In the genomic region with DNA sequence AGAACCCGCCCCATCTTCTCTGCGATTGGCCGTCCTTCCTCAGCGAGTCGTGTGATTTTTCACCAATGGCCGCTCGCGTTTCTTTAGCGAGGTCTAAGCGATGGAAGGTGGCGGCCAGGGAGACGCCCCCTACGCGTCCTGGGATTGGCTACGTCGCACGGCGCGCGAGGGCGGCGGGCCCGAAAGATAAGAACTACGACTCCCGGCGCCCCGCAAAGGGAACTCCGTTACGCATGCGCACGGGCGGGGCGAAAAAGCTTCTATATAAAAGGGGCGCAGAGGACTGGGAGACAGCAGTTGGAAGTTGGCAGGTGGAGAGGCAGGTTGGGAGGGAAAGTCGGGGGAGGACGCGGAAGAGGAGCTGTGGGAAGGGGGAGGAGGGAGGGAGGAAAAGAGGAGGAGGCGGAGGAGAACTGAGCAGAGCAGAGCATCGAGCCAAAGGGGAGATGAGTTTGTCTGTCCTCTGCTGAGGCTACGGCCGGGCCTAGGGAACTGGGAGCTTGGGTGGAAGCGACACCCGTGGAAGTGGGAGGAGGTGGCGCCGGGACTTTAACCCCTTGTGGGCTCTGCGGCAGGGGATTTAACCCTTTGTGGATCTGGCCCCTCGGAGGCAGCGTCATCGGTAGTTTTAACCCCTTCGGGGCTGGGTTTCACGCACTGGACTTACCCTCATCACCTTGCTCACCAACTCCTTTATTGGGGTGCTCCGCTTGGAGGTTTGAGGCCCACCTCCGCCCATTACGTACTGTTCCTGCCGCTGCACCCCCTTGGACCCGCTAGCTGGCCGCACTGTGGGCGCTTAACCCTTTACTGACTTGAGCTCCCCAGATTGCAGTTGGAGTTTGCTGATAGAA, we compare ENCODE assay signal across 1 cellular context.
TF ChIP-seq lines count a peak whose summit lies in the region.

A gene with protein sequence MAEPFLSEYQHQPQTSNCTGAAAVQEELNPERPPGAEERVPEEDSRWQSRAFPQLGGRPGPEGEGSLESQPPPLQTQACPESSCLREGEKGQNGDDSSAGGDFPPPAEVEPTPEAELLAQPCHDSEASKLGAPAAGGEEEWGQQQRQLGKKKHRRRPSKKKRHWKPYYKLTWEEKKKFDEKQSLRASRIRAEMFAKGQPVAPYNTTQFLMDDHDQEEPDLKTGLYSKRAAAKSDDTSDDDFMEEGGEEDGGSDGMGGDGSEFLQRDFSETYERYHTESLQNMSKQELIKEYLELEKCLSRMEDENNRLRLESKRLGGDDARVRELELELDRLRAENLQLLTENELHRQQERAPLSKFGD (plus strand): TSS at position 293 of the 854 bp plus-strand sequence. CDS start 716 bp downstream, outside the sequence.

TF ChIP-seq in HepG2, 621 proteins besides CTCF, POLR2A, EP300 and RAD21 (continues in another document):
- TF ChIP-seq, protein P1, sequence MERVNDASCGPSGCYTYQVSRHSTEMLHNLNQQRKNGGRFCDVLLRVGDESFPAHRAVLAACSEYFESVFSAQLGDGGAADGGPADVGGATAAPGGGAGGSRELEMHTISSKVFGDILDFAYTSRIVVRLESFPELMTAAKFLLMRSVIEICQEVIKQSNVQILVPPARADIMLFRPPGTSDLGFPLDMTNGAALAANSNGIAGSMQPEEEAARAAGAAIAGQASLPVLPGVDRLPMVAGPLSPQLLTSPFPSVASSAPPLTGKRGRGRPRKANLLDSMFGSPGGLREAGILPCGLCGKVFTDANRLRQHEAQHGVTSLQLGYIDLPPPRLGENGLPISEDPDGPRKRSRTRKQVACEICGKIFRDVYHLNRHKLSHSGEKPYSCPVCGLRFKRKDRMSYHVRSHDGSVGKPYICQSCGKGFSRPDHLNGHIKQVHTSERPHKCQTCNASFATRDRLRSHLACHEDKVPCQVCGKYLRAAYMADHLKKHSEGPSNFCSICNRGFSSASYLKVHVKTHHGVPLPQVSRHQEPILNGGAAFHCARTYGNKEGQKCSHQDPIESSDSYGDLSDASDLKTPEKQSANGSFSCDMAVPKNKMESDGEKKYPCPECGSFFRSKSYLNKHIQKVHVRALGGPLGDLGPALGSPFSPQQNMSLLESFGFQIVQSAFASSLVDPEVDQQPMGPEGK (CRISPR knock-in tag; IDR thresholded peaks at IDR 0.05), result peak; percentile 69; the same call in 1 of the 2 replicates
- TF ChIP-seq, protein P2, sequence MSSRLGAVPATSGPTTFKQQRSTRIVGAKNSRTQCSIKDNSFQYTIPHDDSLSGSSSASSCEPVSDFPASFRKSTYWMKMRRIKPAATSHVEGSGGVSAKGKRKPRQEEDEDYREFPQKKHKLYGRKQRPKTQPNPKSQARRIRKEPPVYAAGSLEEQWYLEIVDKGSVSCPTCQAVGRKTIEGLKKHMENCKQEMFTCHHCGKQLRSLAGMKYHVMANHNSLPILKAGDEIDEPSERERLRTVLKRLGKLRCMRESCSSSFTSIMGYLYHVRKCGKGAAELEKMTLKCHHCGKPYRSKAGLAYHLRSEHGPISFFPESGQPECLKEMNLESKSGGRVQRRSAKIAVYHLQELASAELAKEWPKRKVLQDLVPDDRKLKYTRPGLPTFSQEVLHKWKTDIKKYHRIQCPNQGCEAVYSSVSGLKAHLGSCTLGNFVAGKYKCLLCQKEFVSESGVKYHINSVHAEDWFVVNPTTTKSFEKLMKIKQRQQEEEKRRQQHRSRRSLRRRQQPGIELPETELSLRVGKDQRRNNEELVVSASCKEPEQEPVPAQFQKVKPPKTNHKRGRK (CRISPR knock-in tag; IDR thresholded peaks at IDR 0.05), result no peak
- TF ChIP-seq NFE2L1 (CRISPR knock-in tag; IDR thresholded peaks at IDR 0.05; ENCODE audit: borderline replicate concordance) (no peak), GTF2F1 (IDR thresholded peaks at IDR 0.05; ENCODE audit: low read length) (peak; percentile 99), SRSF9 (IDR thresholded peaks at IDR 0.05; ENCODE audit: borderline replicate concordance, insufficient read depth, low read depth, low read length, poor library complexity, severe bottlenecking) (no peak), NFYC (CRISPR knock-in tag; IDR thresholded peaks at IDR 0.05) (peak; percentile 91), TAF15 (IDR thresholded peaks at IDR 0.05; ENCODE audit: low read depth, low read length, poor library complexity, severe bottlenecking) (peak; percentile 96), ZNF598 (CRISPR knock-in tag; IDR thresholded peaks at IDR 0.05; ENCODE audit: borderline replicate concordance) (no peak; the same call in none of the 2 replicates), CBX5 (CRISPR knock-in tag; IDR thresholded peaks at IDR 0.05; ENCODE audit: borderline replicate concordance) (peak; percentile 93; the same call in 1 of the 2 replicates), ZNF138 (CRISPR knock-in tag; IDR thresholded peaks at IDR 0.05; ENCODE audit: low read depth) (peak; percentile 97), TP53 (CRISPR knock-in tag; conservative IDR thresholded peaks at IDR 0.05) (0 out of 2 replicates have a peak, but pooled peaks have one; percentile 70), ZSCAN20 (CRISPR knock-in tag; IDR thresholded peaks at IDR 0.05; ENCODE audit: borderline replicate concordance) (no peak), MYC (CRISPR knock-in tag; IDR thresholded peaks at IDR 0.05; ENCODE audit: borderline replicate concordance) (peak; percentile 45; the same call in 1 of the 2 replicates), ZBTB8A (CRISPR knock-in tag; IDR thresholded peaks at IDR 0.05; ENCODE audit: borderline replicate concordance, low read depth) (no peak), NFIC (IDR thresholded peaks at IDR 0.05; ENCODE audit: low read length) (peak; percentile 56; the same call in 1 of the 2 replicates), ZNF432 (CRISPR knock-in tag; IDR thresholded peaks at IDR 0.05; ENCODE audit: borderline replicate concordance) (no peak), TOE1 (CRISPR knock-in tag; IDR thresholded peaks at IDR 0.05) (no peak), ZBTB7B (CRISPR knock-in tag; IDR thresholded peaks at IDR 0.05) (peak; percentile 71), POLR2AphosphoS2 (IDR thresholded peaks at IDR 0.05; ENCODE audit: low read depth, low read length) (peak; percentile 100), REPIN1 (CRISPR knock-in tag; IDR thresholded peaks at IDR 0.05; ENCODE audit: borderline replicate concordance, low read depth) (peak; percentile 86; the same call in 1 of the 2 replicates), POLR2G (IDR thresholded peaks at IDR 0.05; ENCODE audit: low read depth, low read length) (peak; percentile 100), MED13 (CRISPR knock-in tag; IDR thresholded peaks at IDR 0.05) (peak; percentile 67; the same call in 1 of the 2 replicates), BRCA1 (CRISPR knock-in tag; IDR thresholded peaks at IDR 0.05) (no peak; the same call in 1 of the 2 replicates), ZNF460 (CRISPR knock-in tag; IDR thresholded peaks at IDR 0.05; ENCODE audit: borderline replicate concordance) (no peak), MAFF (IDR thresholded peaks at IDR 0.05; ENCODE audit: low read depth, low read length) (no peak; the same call in 1 of the 2 replicates), MXI1 (IDR thresholded peaks at IDR 0.05; ENCODE audit: borderline replicate concordance, low read depth, low read length) (peak; percentile 86; the same call in 2 of the 3 replicates), PCBP1 (IDR thresholded peaks at IDR 0.05; ENCODE audit: borderline replicate concordance, low read depth, low read length) (peak; percentile 99), TEAD2 (CRISPR knock-in tag; IDR thresholded peaks at IDR 0.05) (peak; percentile 79), ASH2L (IDR thresholded peaks at IDR 0.05; ENCODE audit: insufficient read length, low read depth, low read length) (no peak), KMT2A (CRISPR knock-in tag; IDR thresholded peaks at IDR 0.05) (peak; percentile 50; the same call in 1 of the 2 replicates), KMT2B (CRISPR knock-in tag; IDR thresholded peaks at IDR 0.05) (peak; percentile 68), RFX5 (IDR thresholded peaks at IDR 0.05; ENCODE audit: low read depth, low read length) (no peak; the same call in none of the 2 replicates), XRCC5 (optimal IDR thresholded peaks at IDR 0.05; ENCODE audit: low read length) (no peak)
- TF ChIP-seq, protein P3, sequence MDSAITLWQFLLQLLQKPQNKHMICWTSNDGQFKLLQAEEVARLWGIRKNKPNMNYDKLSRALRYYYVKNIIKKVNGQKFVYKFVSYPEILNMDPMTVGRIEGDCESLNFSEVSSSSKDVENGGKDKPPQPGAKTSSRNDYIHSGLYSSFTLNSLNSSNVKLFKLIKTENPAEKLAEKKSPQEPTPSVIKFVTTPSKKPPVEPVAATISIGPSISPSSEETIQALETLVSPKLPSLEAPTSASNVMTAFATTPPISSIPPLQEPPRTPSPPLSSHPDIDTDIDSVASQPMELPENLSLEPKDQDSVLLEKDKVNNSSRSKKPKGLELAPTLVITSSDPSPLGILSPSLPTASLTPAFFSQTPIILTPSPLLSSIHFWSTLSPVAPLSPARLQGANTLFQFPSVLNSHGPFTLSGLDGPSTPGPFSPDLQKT (CRISPR knock-in tag; IDR thresholded peaks at IDR 0.05; ENCODE audit: borderline replicate concordance), result no peak
- TF ChIP-seq, protein P4, sequence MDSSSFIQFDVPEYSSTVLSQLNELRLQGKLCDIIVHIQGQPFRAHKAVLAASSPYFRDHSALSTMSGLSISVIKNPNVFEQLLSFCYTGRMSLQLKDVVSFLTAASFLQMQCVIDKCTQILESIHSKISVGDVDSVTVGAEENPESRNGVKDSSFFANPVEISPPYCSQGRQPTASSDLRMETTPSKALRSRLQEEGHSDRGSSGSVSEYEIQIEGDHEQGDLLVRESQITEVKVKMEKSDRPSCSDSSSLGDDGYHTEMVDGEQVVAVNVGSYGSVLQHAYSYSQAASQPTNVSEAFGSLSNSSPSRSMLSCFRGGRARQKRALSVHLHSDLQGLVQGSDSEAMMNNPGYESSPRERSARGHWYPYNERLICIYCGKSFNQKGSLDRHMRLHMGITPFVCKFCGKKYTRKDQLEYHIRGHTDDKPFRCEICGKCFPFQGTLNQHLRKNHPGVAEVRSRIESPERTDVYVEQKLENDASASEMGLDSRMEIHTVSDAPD (CRISPR knock-in tag; IDR thresholded peaks at IDR 0.05), result no peak; the same call in 1 of the 2 replicates
- TF ChIP-seq, protein P5, sequence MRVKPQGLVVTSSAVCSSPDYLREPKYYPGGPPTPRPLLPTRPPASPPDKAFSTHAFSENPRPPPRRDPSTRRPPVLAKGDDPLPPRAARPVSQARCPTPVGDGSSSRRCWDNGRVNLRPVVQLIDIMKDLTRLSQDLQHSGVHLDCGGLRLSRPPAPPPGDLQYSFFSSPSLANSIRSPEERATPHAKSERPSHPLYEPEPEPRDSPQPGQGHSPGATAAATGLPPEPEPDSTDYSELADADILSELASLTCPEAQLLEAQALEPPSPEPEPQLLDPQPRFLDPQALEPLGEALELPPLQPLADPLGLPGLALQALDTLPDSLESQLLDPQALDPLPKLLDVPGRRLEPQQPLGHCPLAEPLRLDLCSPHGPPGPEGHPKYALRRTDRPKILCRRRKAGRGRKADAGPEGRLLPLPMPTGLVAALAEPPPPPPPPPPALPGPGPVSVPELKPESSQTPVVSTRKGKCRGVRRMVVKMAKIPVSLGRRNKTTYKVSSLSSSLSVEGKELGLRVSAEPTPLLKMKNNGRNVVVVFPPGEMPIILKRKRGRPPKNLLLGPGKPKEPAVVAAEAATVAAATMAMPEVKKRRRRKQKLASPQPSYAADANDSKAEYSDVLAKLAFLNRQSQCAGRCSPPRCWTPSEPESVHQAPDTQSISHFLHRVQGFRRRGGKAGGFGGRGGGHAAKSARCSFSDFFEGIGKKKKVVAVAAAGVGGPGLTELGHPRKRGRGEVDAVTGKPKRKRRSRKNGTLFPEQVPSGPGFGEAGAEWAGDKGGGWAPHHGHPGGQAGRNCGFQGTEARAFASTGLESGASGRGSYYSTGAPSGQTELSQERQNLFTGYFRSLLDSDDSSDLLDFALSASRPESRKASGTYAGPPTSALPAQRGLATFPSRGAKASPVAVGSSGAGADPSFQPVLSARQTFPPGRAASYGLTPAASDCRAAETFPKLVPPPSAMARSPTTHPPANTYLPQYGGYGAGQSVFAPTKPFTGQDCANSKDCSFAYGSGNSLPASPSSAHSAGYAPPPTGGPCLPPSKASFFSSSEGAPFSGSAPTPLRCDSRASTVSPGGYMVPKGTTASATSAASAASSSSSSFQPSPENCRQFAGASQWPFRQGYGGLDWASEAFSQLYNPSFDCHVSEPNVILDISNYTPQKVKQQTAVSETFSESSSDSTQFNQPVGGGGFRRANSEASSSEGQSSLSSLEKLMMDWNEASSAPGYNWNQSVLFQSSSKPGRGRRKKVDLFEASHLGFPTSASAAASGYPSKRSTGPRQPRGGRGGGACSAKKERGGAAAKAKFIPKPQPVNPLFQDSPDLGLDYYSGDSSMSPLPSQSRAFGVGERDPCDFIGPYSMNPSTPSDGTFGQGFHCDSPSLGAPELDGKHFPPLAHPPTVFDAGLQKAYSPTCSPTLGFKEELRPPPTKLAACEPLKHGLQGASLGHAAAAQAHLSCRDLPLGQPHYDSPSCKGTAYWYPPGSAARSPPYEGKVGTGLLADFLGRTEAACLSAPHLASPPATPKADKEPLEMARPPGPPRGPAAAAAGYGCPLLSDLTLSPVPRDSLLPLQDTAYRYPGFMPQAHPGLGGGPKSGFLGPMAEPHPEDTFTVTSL (CRISPR knock-in tag; IDR thresholded peaks at IDR 0.05; ENCODE audit: borderline replicate concordance), result no peak; the same call in 1 of the 2 replicates
- TF ChIP-seq, protein P6, sequence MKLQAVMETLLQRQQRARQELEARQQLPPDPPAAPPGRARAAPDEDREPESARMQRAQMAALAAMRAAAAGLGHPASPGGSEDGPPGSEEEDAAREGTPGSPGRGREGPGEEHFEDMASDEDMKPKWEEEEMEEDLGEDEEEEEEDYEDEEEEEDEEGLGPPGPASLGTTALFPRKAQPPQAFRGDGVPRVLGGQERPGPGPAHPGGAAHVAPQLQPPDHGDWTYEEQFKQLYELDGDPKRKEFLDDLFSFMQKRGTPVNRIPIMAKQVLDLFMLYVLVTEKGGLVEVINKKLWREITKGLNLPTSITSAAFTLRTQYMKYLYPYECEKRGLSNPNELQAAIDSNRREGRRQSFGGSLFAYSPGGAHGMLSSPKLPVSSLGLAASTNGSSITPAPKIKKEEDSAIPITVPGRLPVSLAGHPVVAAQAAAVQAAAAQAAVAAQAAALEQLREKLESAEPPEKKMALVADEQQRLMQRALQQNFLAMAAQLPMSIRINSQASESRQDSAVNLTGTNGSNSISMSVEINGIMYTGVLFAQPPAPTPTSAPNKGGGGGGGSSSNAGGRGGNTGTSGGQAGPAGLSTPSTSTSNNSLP (IDR thresholded peaks at IDR 0.05; ENCODE audit: low read depth, low read length), result peak; percentile 26; the same call in 1 of the 2 replicates
